ENCODE assay signal across 8 cellular contexts in the genomic region with DNA sequence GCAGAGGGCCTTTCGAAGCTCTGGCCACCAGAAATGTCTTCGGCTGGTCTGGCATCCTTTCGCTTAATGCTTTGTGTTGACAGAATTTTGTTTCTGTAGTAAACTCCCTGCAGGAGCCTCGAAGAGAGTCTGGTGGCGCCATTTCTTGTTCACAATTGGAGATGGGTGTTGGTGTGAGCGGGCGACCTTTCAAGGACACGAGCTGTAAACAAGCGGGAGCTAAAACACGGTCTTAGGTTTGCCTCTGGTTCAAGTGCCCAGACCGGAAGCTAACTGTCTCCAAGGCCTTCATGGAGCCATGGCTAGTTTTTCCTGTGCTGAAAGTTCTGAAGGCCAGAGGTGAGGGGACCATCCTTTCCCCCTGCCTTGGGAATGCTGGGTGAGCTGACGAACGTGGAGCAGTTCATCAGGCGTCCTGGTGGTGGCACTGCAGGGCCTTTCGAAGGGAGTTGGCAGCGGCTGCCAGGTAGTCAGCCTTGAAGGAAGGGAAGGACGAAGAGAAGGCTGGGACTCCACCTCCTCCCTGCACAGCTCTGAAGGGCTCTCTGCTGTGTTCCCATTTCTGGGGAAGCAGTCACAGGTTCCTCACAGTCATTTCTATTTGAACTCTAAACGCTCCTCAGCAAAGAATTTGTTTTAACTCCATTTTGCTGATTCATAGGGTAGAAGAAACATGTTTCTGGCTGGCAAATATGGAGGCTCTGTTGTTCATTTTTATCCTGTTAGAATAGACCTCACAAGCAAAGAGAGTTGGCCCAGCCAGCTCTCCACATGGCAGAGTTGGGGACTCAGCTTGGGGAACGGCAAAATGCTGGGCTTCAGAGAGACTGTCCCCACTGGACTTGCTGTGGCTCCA. TPM values are rescaled to one million over a fixed set of nuclear protein-coding genes. Genes with fewer than 3 reads are reported as not detected.
A peak's percentile ranks its signal among the peaks of the same experiment; 100 is the strongest.
DNase-seq lines count a peak whose midpoint lies in the region; ATAC-seq, FAIRE-seq and TF ChIP-seq lines count a peak whose summit lies in the region.

No MANE protein-coding gene starts in this region.

- no peak overlapping the region for H3K4me3 ChIP-seq in HepG2 (replicated peaks in 1 of 3; ENCODE audit: insufficient read depth in 1 of 3, low read depth in 2 of 3, low read length in 3 of 3)

- peaks cover 8% of the 10 kb centered on the region for H3K36me3 Mint-ChIP-seq in chondrocyte (ENCODE audit: low read depth)

- TF ChIP-seq CTCF in chondrocyte (IDR thresholded peaks at IDR 0.05) (peak; percentile 94), HepG2 (CRISPR knock-in tag; IDR thresholded peaks at IDR 0.05) (peak; percentile 91)

- no peak overlapping the region for H3K27ac ChIP-seq in HepG2 (ENCODE audit: extremely low read length, insufficient read depth, low read length)

- BruUV-seq in HepG2 (replicated peaks; lab: Mats Ljungman, UMichigan), result no TSS peak

- H3K9me3 ChIP-seq in HepG2 (ENCODE audit: low read length), result no peaks in the 10 kb centered on the region

- POLR2A ChIA-PET in HepG2 (lab: Yijun Ruan, JAX), result no interaction called here

- H3K27ac Mint-ChIP-seq in chondrocyte (ENCODE audit: unreplicated experiment), result peak overlapping the region; percentile 30

- peak; percentile 67 for TF ChIP-seq RAD21 in HepG2 (CRISPR knock-in tag; IDR thresholded peaks at IDR 0.05)

- 79% methylated on average over 18 of the region's 19 CpGs for WGBS in HepG2 (ENCODE audit: low lambda C conversion rate)

- no peaks in the 10 kb centered on the region for H3K79me2 ChIP-seq in HepG2 (ENCODE audit: insufficient read depth, low read length)

- no peak for TF ChIP-seq POLR2A in HepG2 (IDR thresholded peaks at IDR 0.05; ENCODE audit: insufficient read depth in 1 of 2, low read depth in 2 of 2, low read length in 2 of 2)

- peaks cover 7 to 43% of the 10 kb centered on the region in 2 experiments for H3K36me3 ChIP-seq in HepG2 (replicated peaks in 1 of 2; ENCODE audit: control insufficient read depth in 1 of 2, insufficient read depth in 2 of 2, low read length in 2 of 2)

- H2AFZ ChIP-seq in HepG2 (ENCODE audit: low read length), result no peak overlapping the region

- H3K4me3 Mint-ChIP-seq in chondrocyte (ENCODE audit: unreplicated experiment), result no peak overlapping the region

- peaks cover 12% of the 10 kb centered on the region for H3K4me1 Mint-ChIP-seq in chondrocyte (ENCODE audit: low read depth)

- H3K27me3 Mint-ChIP-seq in chondrocyte (ENCODE audit: low read depth), result no peaks in the 10 kb centered on the region

- no peaks in the 10 kb centered on the region for H3K27me3 ChIP-seq in HepG2 (ENCODE audit: control insufficient read depth in 1 of 2, insufficient read depth in 2 of 2, low read length in 2 of 2)

- no peaks in the 10 kb centered on the region for H4K20me1 ChIP-seq in HepG2 (ENCODE audit: insufficient read depth, low read length)

- CTCF ChIA-PET in HepG2 (lab: Yijun Ruan, JAX; ENCODE audit: low intra/inter-chr PET ratio, low total read pairs), result interaction anchor here (2.2 kb wide), 1 partner anchor 649 kb away, joined by 14 read pairs; no protein-coding TSS in a partner anchor

- intact Hi-C loops in HepG2 (cut with micrococcal nuclease; ENCODE audit: unreplicated experiment), result loop anchor here (1.0 kb wide), 1 partner anchor 649 kb away; no protein-coding TSS in a partner anchor

- no peaks in the 10 kb centered on the region for H3K4me1 ChIP-seq in HepG2 (ENCODE audit: insufficient read depth, low read length)

- peak; percentile 71 for ATAC-seq in HG03045 (IDR thresholded peaks at IDR 0.05; ENCODE audit: unreplicated experiment)
- ATAC-seq in HepG2, result peak; percentile 94

- TF ChIP-seq EP300 in HepG2 (IDR thresholded peaks at IDR 0.05; ENCODE audit: low read depth in 2 of 2, low read length in 2 of 2), result no peak
- TF ChIP-seq EP300 in HepG2 (CRISPR knock-in tag; IDR thresholded peaks at IDR 0.05; ENCODE audit: borderline replicate concordance), result no peak

- peak; percentile 43 for FAIRE-seq in HepG2 (lab: Jason Lieb, UNC)

- no peak overlapping the region for H3K4me2 ChIP-seq in HepG2 (ENCODE audit: low read depth, low read length)

- no peak overlapping the region for H3K9ac ChIP-seq in HepG2 (ENCODE audit: insufficient read depth, low read depth, low read length)

- H3K9me3 Mint-ChIP-seq in chondrocyte (ENCODE audit: low read depth), result no peaks in the 10 kb centered on the region

- in situ Hi-C loops in HepG2 (cut with HindIII; ENCODE audit: extremely low pct_ligation_motif_present, low pct_unique_long_range_greater_than_20kb), result loop anchor here (5.0 kb wide), 1 partner anchor 651 kb away; no protein-coding TSS in a partner anchor

- DNase-seq in DMS 273 (lab: John Stamatoyannopoulos, UW; ENCODE audit: unreplicated experiment), result peak; percentile 87
- no peak for DNase-seq in DMS 273 treated with DMSO at 0.1 percent for 48 hours (lab: John Stamatoyannopoulos, UW)
- peak; percentile 40 for DNase-seq in NCI-H2227 treated with DMSO at 0.1 percent for 48 hours (lab: John Stamatoyannopoulos, UW)
- DNase-seq in activated CD4-positive, alpha-beta T cell treated with anti-CD3 and anti-CD28 coated beads for 4 hours, result peak; percentile 59 to 71
- no peak for DNase-seq in chondrocyte (ENCODE audit: low spot score)
- DNase-seq in HepG2 (ENCODE audit: low spot score), result peak; percentile 32
- DNase-seq in stimulated activated CD4-positive, alpha-beta T cell treated with anti-CD3 and anti-CD28 coated beads, TNF-alpha, amount 100 ng/mL, for 4 hours (ENCODE audit: low read depth in 3 of 3), result peak; percentile 42 to 56 (median 49)

TF ChIP-seq in HepG2, 621 proteins besides CTCF, POLR2A, EP300 and RAD21 (continues in another document):
- peak; percentile 57 for TF ChIP-seq SMC3 (IDR thresholded peaks at IDR 0.05; ENCODE audit: low read length)
- peak; percentile 17; the same call in 1 of the 2 replicates for TF ChIP-seq ETV5 (CRISPR knock-in tag; IDR thresholded peaks at IDR 0.05; ENCODE audit: borderline replicate concordance)
- TF ChIP-seq XRCC5 (optimal IDR thresholded peaks at IDR 0.05; ENCODE audit: low read length), result peak; percentile 60
- TF ChIP-seq, protein P1, sequence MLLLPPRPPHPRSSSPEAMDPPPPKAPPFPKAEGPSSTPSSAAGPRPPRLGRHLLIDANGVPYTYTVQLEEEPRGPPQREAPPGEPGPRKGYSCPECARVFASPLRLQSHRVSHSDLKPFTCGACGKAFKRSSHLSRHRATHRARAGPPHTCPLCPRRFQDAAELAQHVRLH (CRISPR knock-in tag; IDR thresholded peaks at IDR 0.05; ENCODE audit: borderline replicate concordance, low read depth), result peak; percentile 72; the same call in 1 of the 2 replicates
- TF ChIP-seq SMYD3 (CRISPR knock-in tag; IDR thresholded peaks at IDR 0.05), result no peak
- 0 out of 2 replicates have a peak, but pooled peaks have one; percentile 8 for TF ChIP-seq FOSL2 (CRISPR knock-in tag; IDR thresholded peaks at IDR 0.05)

RNA-seq across cellular contexts. Expression of a gene that starts 35.2 kb away (rescaled TPM):
- total RNA-seq in chondrocyte, result 7.9 to 11.7 TPM (median 8.4 TPM) in 3 replicates
- 17.6 and 17.9 TPM in 2 replicates for total RNA-seq in HepG2 (2016; rRNA removed; fragmentation: Illumina TruSeq; extraction: Trizol)
- 1.1 and 1.6 TPM in 2 replicates for total RNA-seq in HepG2 (2016; cell fraction: cytosol; rRNA removed; fragmentation: Illumina TruSeq; extraction: Trizol; ENCODE audit: low read depth)
- 17.2 and 17.6 TPM in 2 replicates for total RNA-seq in HepG2 (2016; cell fraction: insoluble cytoplasmic fraction; rRNA removed; fragmentation: Illumina TruSeq; extraction: Trizol)
- 4.1 and 4.2 TPM in 2 replicates for total RNA-seq in HepG2 (2016; cell fraction: membrane; rRNA removed; fragmentation: Illumina TruSeq; extraction: Trizol)
- total RNA-seq in HepG2 (2016; cell fraction: nucleus; rRNA removed; fragmentation: Illumina TruSeq; extraction: Trizol), result 18.1 and 23.3 TPM in 2 replicates
- polyA plus RNA-seq in HepG2 (2011; rRNA removed), result 3.9 and 4.0 TPM in 2 replicates
- 3.3 and 4.5 TPM in 2 replicates for polyA plus RNA-seq in HepG2 (2011; cell fraction: cytosol; rRNA removed)
- 5.7 and 6.2 TPM in 2 replicates for polyA plus RNA-seq in HepG2 (2011; cell fraction: nucleus; rRNA removed)
- 4.1 and 5.4 TPM in 2 replicates for polyA plus RNA-seq in HepG2 (2012)
- 0.28 and 0.29 TPM in 2 replicates for polyA plus RNA-seq in HepG2 (2016; cell fraction: cytosol; fragmentation: Illumina TruSeq; extraction: Trizol; ENCODE audit: low read depth)
- polyA plus RNA-seq in HepG2 (2016; cell fraction: insoluble cytoplasmic fraction; fragmentation: Illumina TruSeq; extraction: Trizol; ENCODE audit: low read depth), result 8.1 and 9.3 TPM in 2 replicates
- polyA plus RNA-seq in HepG2 (2016; cell fraction: membrane; fragmentation: Illumina TruSeq; extraction: Trizol; ENCODE audit: low read depth), result 0.63 and 0.86 TPM in 2 replicates
- 15.0 and 20.4 TPM in 2 replicates for polyA plus RNA-seq in HepG2 (2016; cell fraction: nucleus; fragmentation: Illumina TruSeq; extraction: Trizol; ENCODE audit: insufficient read depth, low read depth)
- 21.0 and 54.3 TPM in 2 replicates for polyA minus RNA-seq in HepG2 (2011; rRNA and poly(A)+ RNA removed; ENCODE audit: low replicate concordance)
- polyA minus RNA-seq in HepG2 (2011; cell fraction: cytosol; rRNA and poly(A)+ RNA removed), result 5.5 and 8.0 TPM in 2 replicates
- 20.3 and 25.4 TPM in 2 replicates for polyA minus RNA-seq in HepG2 (2011; cell fraction: nucleus; rRNA and poly(A)+ RNA removed)

RNA-seq across cellular contexts. Expression of a gene that starts 35.3 kb away (rescaled TPM):
- total RNA-seq in chondrocyte (16.4 to 22.1 TPM (median 18.8 TPM) in 3 replicates), HepG2 (2016; rRNA removed; fragmentation: Illumina TruSeq; extraction: Trizol) (16.8 and 18.2 TPM in 2 replicates)
- 3.1 and 3.3 TPM in 2 replicates for total RNA-seq in HepG2 (2016; cell fraction: cytosol; rRNA removed; fragmentation: Illumina TruSeq; extraction: Trizol; ENCODE audit: low read depth)
- 16.0 and 19.8 TPM in 2 replicates for total RNA-seq in HepG2 (2016; cell fraction: insoluble cytoplasmic fraction; rRNA removed; fragmentation: Illumina TruSeq; extraction: Trizol)
- total RNA-seq in HepG2 (2016; cell fraction: membrane; rRNA removed; fragmentation: Illumina TruSeq; extraction: Trizol), result 15.0 and 16.4 TPM in 2 replicates
- 14.5 and 15.1 TPM in 2 replicates for total RNA-seq in HepG2 (2016; cell fraction: nucleus; rRNA removed; fragmentation: Illumina TruSeq; extraction: Trizol)
- polyA plus RNA-seq in HepG2 (2011; rRNA removed), result 10.8 and 12.2 TPM in 2 replicates
- 9.5 and 9.7 TPM in 2 replicates for polyA plus RNA-seq in HepG2 (2011; cell fraction: cytosol; rRNA removed)
- polyA plus RNA-seq in HepG2 (2011; cell fraction: nucleus; rRNA removed), result 8.8 and 12.5 TPM in 2 replicates
- 7.0 and 7.1 TPM in 2 replicates for polyA plus RNA-seq in HepG2 (2012)
- 2.1 and 3.0 TPM in 2 replicates for polyA plus RNA-seq in HepG2 (2016; cell fraction: cytosol; fragmentation: Illumina TruSeq; extraction: Trizol; ENCODE audit: low read depth)
- polyA plus RNA-seq in HepG2 (2016; cell fraction: insoluble cytoplasmic fraction; fragmentation: Illumina TruSeq; extraction: Trizol; ENCODE audit: low read depth), result 15.3 and 17.3 TPM in 2 replicates
- polyA plus RNA-seq in HepG2 (2016; cell fraction: membrane; fragmentation: Illumina TruSeq; extraction: Trizol; ENCODE audit: low read depth), result 9.5 and 9.9 TPM in 2 replicates
- 18.4 and 20.6 TPM in 2 replicates for polyA plus RNA-seq in HepG2 (2016; cell fraction: nucleus; fragmentation: Illumina TruSeq; extraction: Trizol; ENCODE audit: insufficient read depth, low read depth)
- 27.2 and 62.1 TPM in 2 replicates for polyA minus RNA-seq in HepG2 (2011; rRNA and poly(A)+ RNA removed; ENCODE audit: low replicate concordance)
- polyA minus RNA-seq in HepG2 (2011; cell fraction: cytosol; rRNA and poly(A)+ RNA removed), result 7.0 and 7.6 TPM in 2 replicates
- 19.6 and 22.8 TPM in 2 replicates for polyA minus RNA-seq in HepG2 (2011; cell fraction: nucleus; rRNA and poly(A)+ RNA removed)

Comparison
In these comparisons a context has a peak if more than half of its experiments do, and no peak if none do; other contexts are left out.
1. DNase-seq: peak in DMS 273 (single experiment), NCI-H2227 treated with DMSO at 0.1 percent for 48 hours (single experiment), activated CD4-positive, alpha-beta T cell treated with anti-CD3 and anti-CD28 coated beads for 4 hours (2 of 2), HepG2 (single experiment) and stimulated activated CD4-positive, alpha-beta T cell treated with anti-CD3 and anti-CD28 coated beads, TNF-alpha, amount 100 ng/mL, for 4 hours (3 of 3); none in DMS 273 treated with DMSO at 0.1 percent for 48 hours (single experiment) and chondrocyte (single experiment).